ENCODE assay signal across 8 cellular contexts in genomic region chr9:97412628-97413382, GRCh38. TPM values are rescaled to one million over a fixed set of nuclear protein-coding genes. Genes with fewer than 3 reads are reported as not detected.
A peak's percentile ranks its signal among the peaks of the same experiment; 100 is the strongest.
DNase-seq lines count a peak whose midpoint lies in the region; ATAC-seq, FAIRE-seq and TF ChIP-seq lines count a peak whose summit lies in the region.

No MANE protein-coding gene starts in this region.

- 24% methylated on average over 12 of the region's 16 CpGs for WGBS in A549 (ENCODE audit: missing lambda C conversion rate)

- no peak overlapping the region for H3K27ac Mint-ChIP-seq in WTC11

- peak overlapping the region; percentile 71 for H3K4me2 ChIP-seq in A549
- H3K4me2 ChIP-seq in osteoblast (ENCODE audit: insufficient read depth, low read length), result peak overlapping the region; percentile 88

- POLR2A ChIA-PET in A549 (lab: Yijun Ruan, JAX) (interaction anchor here (1.4 kb wide), 1 partner anchor 220 kb away, joined by 6 read pairs; the partner anchor contains the start of genes NCBP1 and TSTD2), WTC11 (lab: Charles Lee) (no interaction called here)

- peaks cover 10% of the 10 kb centered on the region; the same call in 1 of the 2 replicates for H3K9me3 Mint-ChIP-seq in WTC11

- ATAC-seq in A549, result peak; percentile 41 to 61
- peak; percentile 30 for ATAC-seq in GM18508 (IDR thresholded peaks at IDR 0.05; ENCODE audit: insufficient read depth, unreplicated experiment)
- peak; percentile 20 for ATAC-seq in HG03460 (IDR thresholded peaks at IDR 0.05; ENCODE audit: unreplicated experiment)
- ATAC-seq in WTC11, result peak; percentile 14
- ATAC-seq in GM21723 (IDR thresholded peaks at IDR 0.05; ENCODE audit: unreplicated experiment), result no peak

- no peak for TF ChIP-seq RAD21 in A549 (conservative IDR thresholded peaks at IDR 0.05 in 1 of 2, IDR thresholded peaks at IDR 0.05 in 1 of 2)

- no peak for FAIRE-seq in A549 (lab: Jason Lieb, UNC)

- H3K9me3 ChIP-seq in A549 (peaks cover 5% of the 10 kb centered on the region; the same call in 2 of the 3 replicates), osteoblast (ENCODE audit: low read depth, low read length) (no peaks in the 10 kb centered on the region)

- no peak for TF ChIP-seq CTCF in A549 (IDR thresholded peaks at IDR 0.05)
- no peak for TF ChIP-seq CTCF in WTC11 (IDR thresholded peaks at IDR 0.05)
- TF ChIP-seq CTCF in osteoblast (IDR thresholded peaks at IDR 0.05; ENCODE audit: extremely low read depth, low read depth, low read length), result no peak

- H3K79me2 ChIP-seq in osteoblast (ENCODE audit: insufficient read depth, low read length), result peaks cover 3% of the 10 kb centered on the region

- no peak for TF ChIP-seq EP300 in A549 (IDR thresholded peaks at IDR 0.05)

- no peaks in the 10 kb centered on the region for H3K36me3 ChIP-seq in osteoblast (ENCODE audit: insufficient read depth, low read length)

- H3K4me3 ChIP-seq in A549 (peak overlapping the region; percentile 100), osteoblast (ENCODE audit: insufficient read depth, low read length) (peak overlapping the region; percentile 84)

- H3K27ac ChIP-seq in A549 (peak overlapping the region; percentile 88 to 93), osteoblast (ENCODE audit: low read depth, low read length) (no peak overlapping the region)

- H4K20me1 ChIP-seq in osteoblast (ENCODE audit: insufficient read depth, low read length), result peaks cover 5% of the 10 kb centered on the region

- H3K4me1 ChIP-seq in A549, result peaks cover 9% of the 10 kb centered on the region; the same call in 2 of the 3 replicates
- H3K4me1 ChIP-seq in osteoblast (ENCODE audit: insufficient read depth, low read length), result peaks cover 10% of the 10 kb centered on the region

- CTCF ChIA-PET in A549 (lab: Yijun Ruan, JAX) (interaction anchor here (0.6 to 6.4 kb wide), 22 partner anchors 8 to 556 kb away, joined by 3 to 38 read pairs (median 3); no protein-coding TSS in a partner anchor), WTC11 (lab: Charles Lee) (interaction anchor here (0.6 to 2.3 kb wide), 12 partner anchors 10 to 203 kb away, joined by 3 to 17 read pairs (median 3); no protein-coding TSS in a partner anchor)

- peaks cover 13% of the 10 kb centered on the region for H3K27me3 ChIP-seq in osteoblast (ENCODE audit: insufficient read depth, low read length)

- H3K4me1 Mint-ChIP-seq in WTC11, result peaks cover 10% of the 10 kb centered on the region

- peak overlapping the region; percentile 95 for H2AFZ ChIP-seq in osteoblast (ENCODE audit: low read length)

- H3K36me3 Mint-ChIP-seq in WTC11, result no peaks in the 10 kb centered on the region

- peak in 1 of 2 experiments; percentile 56 for DNase-seq in A549 (ENCODE audit: low read depth in 1 of 2, low spot score in 1 of 2)
- DNase-seq in WTC11 (ENCODE audit: low spot score), result no peak
- DNase-seq in germinal center (ENCODE audit: low spot score), result peak; percentile 49
- DNase-seq in osteoblast (ENCODE audit: insufficient read length, low spot score, missing footprints), result peak; percentile 85
- no peak for DNase-seq in NCI-H446 treated with DMSO at 0.1 percent for 48 hours (lab: John Stamatoyannopoulos, UW)

- TF ChIP-seq POLR2A in A549 (IDR thresholded peaks at IDR 0.05; ENCODE audit: low read length), result no peak

- peaks cover 64% of the 10 kb centered on the region for H3K27me3 Mint-ChIP-seq in WTC11 (ENCODE audit: low read depth)

- peak overlapping the region; percentile 84 for H3K4me3 Mint-ChIP-seq in WTC11

TF ChIP-seq in A549, 52 proteins besides CTCF, POLR2A, EP300 and RAD21 (continues in another document):
- no peak for TF ChIP-seq HOXB5 (CRISPR knock-in tag; IDR thresholded peaks at IDR 0.05)
- no peak for TF ChIP-seq HEYL (CRISPR knock-in tag; IDR thresholded peaks at IDR 0.05)
- no peak for TF ChIP-seq CHD4 (IDR thresholded peaks at IDR 0.05; ENCODE audit: borderline replicate concordance)
- TF ChIP-seq KDM1A (IDR thresholded peaks at IDR 0.05; ENCODE audit: low read depth), result no peak
- TF ChIP-seq GATA3 (IDR thresholded peaks at IDR 0.05; ENCODE audit: borderline replicate concordance), result no peak
- TF ChIP-seq ZFP36 (IDR thresholded peaks at IDR 0.05; ENCODE audit: borderline replicate concordance, partially characterized antibody), result no peak
- no peak for TF ChIP-seq SREBF2 (IDR thresholded peaks at IDR 0.05)
- TF ChIP-seq PBX3 (IDR thresholded peaks at IDR 0.05), result no peak
- TF ChIP-seq, protein P1, sequence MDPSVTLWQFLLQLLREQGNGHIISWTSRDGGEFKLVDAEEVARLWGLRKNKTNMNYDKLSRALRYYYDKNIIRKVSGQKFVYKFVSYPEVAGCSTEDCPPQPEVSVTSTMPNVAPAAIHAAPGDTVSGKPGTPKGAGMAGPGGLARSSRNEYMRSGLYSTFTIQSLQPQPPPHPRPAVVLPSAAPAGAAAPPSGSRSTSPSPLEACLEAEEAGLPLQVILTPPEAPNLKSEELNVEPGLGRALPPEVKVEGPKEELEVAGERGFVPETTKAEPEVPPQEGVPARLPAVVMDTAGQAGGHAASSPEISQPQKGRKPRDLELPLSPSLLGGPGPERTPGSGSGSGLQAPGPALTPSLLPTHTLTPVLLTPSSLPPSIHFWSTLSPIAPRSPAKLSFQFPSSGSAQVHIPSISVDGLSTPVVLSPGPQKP (IDR thresholded peaks at IDR 0.05; ENCODE audit: low read depth, low read length), result no peak
- TF ChIP-seq RFX5 (IDR thresholded peaks at IDR 0.05), result no peak
- TF ChIP-seq, protein P2, sequence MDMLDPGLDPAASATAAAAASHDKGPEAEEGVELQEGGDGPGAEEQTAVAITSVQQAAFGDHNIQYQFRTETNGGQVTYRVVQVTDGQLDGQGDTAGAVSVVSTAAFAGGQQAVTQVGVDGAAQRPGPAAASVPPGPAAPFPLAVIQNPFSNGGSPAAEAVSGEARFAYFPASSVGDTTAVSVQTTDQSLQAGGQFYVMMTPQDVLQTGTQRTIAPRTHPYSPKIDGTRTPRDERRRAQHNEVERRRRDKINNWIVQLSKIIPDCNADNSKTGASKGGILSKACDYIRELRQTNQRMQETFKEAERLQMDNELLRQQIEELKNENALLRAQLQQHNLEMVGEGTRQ (IDR thresholded peaks at IDR 0.05), result no peak

TF ChIP-seq in WTC11, 78 proteins besides CTCF, POLR2A, EP300 and RAD21 (continues in another document):
- no peak for TF ChIP-seq ZNF512 (CRISPR knock-in tag; IDR thresholded peaks at IDR 0.05; ENCODE audit: borderline replicate concordance)
- no peak for TF ChIP-seq E2F1 (CRISPR knock-in tag; IDR thresholded peaks at IDR 0.05)
- no peak for TF ChIP-seq ZBTB21 (CRISPR knock-in tag; IDR thresholded peaks at IDR 0.05; ENCODE audit: borderline replicate concordance)
- no peak for TF ChIP-seq ATF2 (CRISPR knock-in tag; IDR thresholded peaks at IDR 0.05; ENCODE audit: borderline replicate concordance, low read depth)
- no peak for TF ChIP-seq FOXJ3 (CRISPR knock-in tag; IDR thresholded peaks at IDR 0.05; ENCODE audit: borderline replicate concordance)

RNA-seq across cellular contexts. Expression of gene TDRD7, which starts 0.9 kb away (rescaled TPM):
- polyA plus RNA-seq in A549 (2011; rRNA removed) (15.7 and 18.3 TPM in 2 replicates), A549 (2017; fragmentation: RNase III; extraction: RNeasy Plus Mini Kit Qiagen cat#74134 plus additional on column Dnase treatment) (11.1 to 14.2 TPM (median 11.5 TPM) in 3 replicates)
- 4.3 and 5.2 TPM in 2 replicates for polyA plus RNA-seq in A549 (2012; cell fraction: cytosol; rRNA removed)
- 3.7 and 5.2 TPM in 2 replicates for polyA plus RNA-seq in A549 (2012; cell fraction: nucleus; rRNA removed)
- polyA minus RNA-seq in A549 (2011; rRNA and poly(A)+ RNA removed), result 6.7 and 7.4 TPM in 2 replicates
- total RNA-seq in WTC11 (2021) (2.3 to 2.8 TPM (median 2.5 TPM) in 3 replicates), osteoblast (8.0 and 8.8 TPM in 2 replicates)

Comparison
In these comparisons a context has a peak if more than half of its experiments do, and no peak if none do; other contexts are left out.
1. DNase-seq: peak in germinal center (single experiment) and osteoblast (single experiment); none in WTC11 (single experiment) and NCI-H446 treated with DMSO at 0.1 percent for 48 hours (single experiment).